In the genomic region with DNA sequence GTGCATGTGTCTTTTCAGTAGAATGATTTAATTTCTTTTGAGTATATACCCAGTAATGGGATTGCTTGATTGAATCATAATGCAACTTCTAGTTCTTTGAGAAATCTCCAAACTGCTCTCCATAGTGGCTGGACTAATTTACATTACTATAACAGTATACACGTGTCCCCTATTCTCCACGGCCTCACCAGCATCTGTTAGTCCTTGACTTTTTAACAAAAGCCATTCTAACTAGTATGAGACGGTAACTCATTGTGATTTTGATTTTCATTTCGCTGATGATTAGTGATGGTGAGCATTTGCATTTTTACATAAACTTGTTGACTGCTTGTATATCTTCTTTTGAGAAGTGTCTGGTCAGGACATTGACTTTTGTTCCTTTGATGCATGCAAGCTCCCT, we compare ENCODE assay signal across 19 cellular contexts. TPM values are rescaled to one million over a fixed set of nuclear protein-coding genes. Genes with fewer than 3 reads are reported as not detected.
DNase-seq lines count a peak whose midpoint lies in the region; ATAC-seq, FAIRE-seq and TF ChIP-seq lines count a peak whose summit lies in the region.
"Had no signal": no experiment of that assay in that cellular context is flagged by ENCODE, and none has a peak within 500 bp of the region (broad histone marks: within the 10 kb centered on the region; RNA-seq: fewer than 3 reads in every experiment).

No MANE protein-coding gene starts in this region.

- H4K8ac ChIP-seq in H9 (replicated peaks; ENCODE audit: insufficient read length, low read depth, low read length): no peak overlapping the region

- H3K79me1 ChIP-seq in H9 (ENCODE audit: insufficient read depth, low read depth, low read length, poor library complexity, severe bottlenecking): no peaks in the 10 kb centered on the region

- DNase-seq in activated CD4-positive, alpha-beta T cell treated with anti-CD3 and anti-CD28 coated beads, Interleukin-2, amount 10 ng/mL, durations not matched to agents 7 days and 5 days: no peak
- no peak for DNase-seq in activated CD4-positive, alpha-beta T cell treated with anti-CD3 and anti-CD28 coated beads for 4 hours
- no peak for DNase-seq in GM12892 (ENCODE audit: insufficient read length)
- DNase-seq in GM12878 (ENCODE audit: low read depth, low spot score): no peak
- DNase-seq in H9: no peak
- DNase-seq: AML-193; Caco-2; Calu3; CD4-positive, alpha-beta T cell; CD8-positive, alpha-beta T cell; DMS79 treated with DMSO at 0.1 percent for 48 hours; GF-D8 had no signal

- H3K27ac ChIP-seq in GM12878 (ENCODE audit: control insufficient read depth, insufficient read depth) (no peak overlapping the region), H9 (ENCODE audit: insufficient read length, low read depth, low read length) (no peak overlapping the region)
- H3K27ac ChIP-seq: 22Rv1; A549; BLaER1 treated with 17β-estradiol and CSF1 and Interleukin-3, amounts not matched to agents 10 nM and 100 nM; C4-2B had no signal

- H3K9ac ChIP-seq in GM12878 (ENCODE audit: control insufficient read depth, insufficient read depth, low read length) (no peak overlapping the region), H9 (ENCODE audit: extremely low read depth, insufficient read length, low read length) (no peak overlapping the region)
- H3K9ac ChIP-seq: BLaER1 treated with 17β-estradiol and CSF1 and Interleukin-3, amounts not matched to agents 10 nM and 100 nM had no signal

- H3K4me1 Mint-ChIP-seq in activated CD4-positive, alpha-beta T cell treated with anti-CD3 and anti-CD28 coated beads, Interleukin-2, amount 10 ng/mL, durations not matched to agents 7 days and 5 days: peaks cover 16% of the 10 kb centered on the region
- H3K4me1 Mint-ChIP-seq in H9: peaks cover 0 to 4% of the 10 kb centered on the region in 2 experiments; a peak in 3 of 4 replicates

- no peaks in the 10 kb centered on the region for H3K79me2 ChIP-seq in GM12878 (ENCODE audit: control insufficient read depth, insufficient read depth, low read length)
- H3K79me2 ChIP-seq in H9 (ENCODE audit: insufficient read depth, low read length): no peaks in the 10 kb centered on the region

- H3K4ac ChIP-seq in H9 (ENCODE audit: low read depth, low read length): no peak overlapping the region

- H3K23me2 ChIP-seq in H9 (ENCODE audit: insufficient read length, low read depth, low read length, poor library complexity, severe bottlenecking): no peaks in the 10 kb centered on the region

- H2BK15ac ChIP-seq in H9 (ENCODE audit: low read depth, low read length): no peak overlapping the region

- no peak overlapping the region for H3K18ac ChIP-seq in H9 (ENCODE audit: insufficient read length, low read depth, low read length)

- H3T11ph ChIP-seq in H9 (ENCODE audit: low read length): no peak overlapping the region

- no peak overlapping the region for H2AFZ ChIP-seq in GM12878 (ENCODE audit: control insufficient read depth, low read depth, low read length)
- H2AFZ ChIP-seq in H9 (ENCODE audit: low read length): no peak overlapping the region

- H3K4me1 ChIP-seq in GM12878 (ENCODE audit: control insufficient read depth, insufficient read depth, low read length) (0 out of 2 replicates have a peak, but pooled peaks cover 4% of the 10 kb centered on the region), H9 (ENCODE audit: insufficient read depth, low read length) (no peaks in the 10 kb centered on the region)
- H3K4me1 ChIP-seq: Caco-2 had no signal

- H4K91ac ChIP-seq in H9 (ENCODE audit: insufficient read length, low read depth, low read length): no peak overlapping the region

- H2BK12ac ChIP-seq in H9 (ENCODE audit: insufficient read length, low read depth, low read length): no peak overlapping the region

- H3K23ac ChIP-seq in H9 (ENCODE audit: insufficient read length, low read depth, low read length): no peak overlapping the region

- WGBS in GM12878 (ENCODE audit: insufficient coverage, insufficient replicate concordance, low lambda C conversion rate, missing lambda C conversion rate): 34% methylated on average over 4 of the region's 4 CpGs
- WGBS in H9 (ENCODE audit: extremely low coverage, insufficient read length, low lambda C conversion rate): no CpG with 5 or more reads among the region's 4 CpGs

- peak overlapping the region; percentile 2 for H3K27ac Mint-ChIP-seq in activated CD4-positive, alpha-beta T cell treated with anti-CD3 and anti-CD28 coated beads, Interleukin-2, amount 10 ng/mL, durations not matched to agents 7 days and 5 days
- H3K27ac Mint-ChIP-seq in H9: no peak overlapping the region
- H3K27ac Mint-ChIP-seq: B cell; CD4-positive, alpha-beta T cell; CD8-positive, alpha-beta T cell had no signal

- no peak for TF ChIP-seq POLR2A in GM12892 (IDR thresholded peaks at IDR 0.05; ENCODE audit: low read depth, low read length)
- TF ChIP-seq POLR2A in GM12878 (IDR thresholded peaks at IDR 0.05; ENCODE audit: low read depth, low read length): no peak

- H3K4me3 ChIP-seq in GM12878: no peak overlapping the region
- H3K4me3 ChIP-seq: A549; BLaER1 treated with 17β-estradiol and CSF1 and Interleukin-3, amounts not matched to agents 10 nM and 100 nM had no signal

- no peak for ATAC-seq in GM12878
- ATAC-seq: A549; CD8-positive, alpha-beta T cell had no signal

- RAD21 ChIA-PET in GM12878 (lab: Charles Lee; ENCODE audit: unreplicated experiment): no interaction called here

- H4K20me1 ChIP-seq in GM12878 (ENCODE audit: control insufficient read depth, insufficient read depth) (no peaks in the 10 kb centered on the region), H9 (ENCODE audit: control insufficient read depth, insufficient read depth, insufficient read length) (no peaks in the 10 kb centered on the region)
- H4K20me1 ChIP-seq: BLaER1 treated with 17β-estradiol and CSF1 and Interleukin-3, amounts not matched to agents 10 nM and 100 nM had no signal

- SMC1A ChIA-PET in GM12878 (lab: Charles Lee; ENCODE audit: uncharacterized antibody, unreplicated experiment): no interaction called here

- TF ChIP-seq RAD21 in GM12878 (IDR thresholded peaks at IDR 0.05; ENCODE audit: insufficient read depth, low read depth, low read length): no peak

- H3K56ac ChIP-seq in H9 (ENCODE audit: insufficient read length, low read depth, low read length): no peak overlapping the region

- BruUV-seq in GM12878 (replicated peaks; lab: Mats Ljungman, UMichigan): no TSS peak

- no peak for TF ChIP-seq EP300 in GM12878 (IDR thresholded peaks at IDR 0.05; ENCODE audit: borderline replicate concordance in 1 of 2, control insufficient read depth in 1 of 2, low read depth in 2 of 2, low read length in 2 of 2)

- H3K9me3 ChIP-seq in GM12878 (replicated peaks; ENCODE audit: control insufficient read depth, insufficient read depth, low read length): no peaks in the 10 kb centered on the region; the same call in 2 of the 3 replicates
- no peaks in the 10 kb centered on the region for H3K9me3 ChIP-seq in H9 (ENCODE audit: control insufficient read depth, low read depth, low read length)
- H3K9me3 ChIP-seq: A549, Caco-2 had no signal

- no peaks in the 10 kb centered on the region for H3K36me3 ChIP-seq in GM12878 (ENCODE audit: control insufficient read depth in 2 of 2, insufficient read depth in 2 of 2, low read length in 1 of 2)
- H3K36me3 ChIP-seq: BLaER1 treated with 17β-estradiol and CSF1 and Interleukin-3, amounts not matched to agents 10 nM and 100 nM had no signal

- no peak overlapping the region for H2BK5ac ChIP-seq in H9 (ENCODE audit: insufficient read length, low read length)

- H3K27me3 Mint-ChIP-seq in activated CD4-positive, alpha-beta T cell treated with anti-CD3 and anti-CD28 coated beads, Interleukin-2, amount 10 ng/mL, durations not matched to agents 7 days and 5 days: peaks cover 12% of the 10 kb centered on the region
- H3K27me3 Mint-ChIP-seq in H9 (ENCODE audit: low read depth): peaks cover 8% of the 10 kb centered on the region
- H3K27me3 Mint-ChIP-seq: CD4-positive, alpha-beta T cell had no signal

- H2BK20ac ChIP-seq in H9 (ENCODE audit: low read depth, low read length, poor library complexity, severe bottlenecking): no peak overlapping the region

- peaks cover 6% of the 10 kb centered on the region for H3K9me3 Mint-ChIP-seq in activated CD4-positive, alpha-beta T cell treated with anti-CD3 and anti-CD28 coated beads, Interleukin-2, amount 10 ng/mL, durations not matched to agents 7 days and 5 days
- H3K9me3 Mint-ChIP-seq in H9: peaks cover 10 to 16% of the 10 kb centered on the region in 2 experiments
- H3K9me3 Mint-ChIP-seq: CD8-positive, alpha-beta T cell had no signal

- H2AK5ac ChIP-seq in H9 (ENCODE audit: insufficient read length, low read length): no peak overlapping the region

- CTCF ChIA-PET in activated CD4-positive, alpha-beta T cell treated with anti-CD3 and anti-CD28 coated beads, Interleukin-2, amount 10 ng/mL, durations not matched to agents 7 days and 5 days (lab: Charles Lee): interaction anchor here (0.6 kb wide), 1 partner anchor 15 kb away, joined by 3 read pairs; no protein-coding TSS in a partner anchor
- CTCF ChIA-PET in GM12878 (lab: Yijun Ruan, JAX): interaction anchor here (0.6 kb wide), 1 partner anchor 27 kb away, joined by 4 read pairs; no protein-coding TSS in a partner anchor

- no peaks in the 10 kb centered on the region for H3K27me3 ChIP-seq in GM12878 (replicated peaks in 1 of 2; ENCODE audit: control insufficient read depth in 2 of 2, insufficient read depth in 2 of 2, low read length in 1 of 2)
- H3K27me3 ChIP-seq in H9 (ENCODE audit: insufficient read depth, low read length): no peaks in the 10 kb centered on the region
- H3K27me3 ChIP-seq: BLaER1 treated with 17β-estradiol and CSF1 and Interleukin-3, amounts not matched to agents 10 nM and 100 nM had no signal

- intact Hi-C loops in GM12878 (cut with micrococcal nuclease; ENCODE audit: unreplicated experiment): no loop called here

- TF ChIP-seq CTCF in GM12878 (IDR thresholded peaks at IDR 0.05 in 2 of 3, conservative IDR thresholded peaks at IDR 0.05 in 1 of 3; ENCODE audit: control insufficient read depth in 2 of 3, extremely low read depth in 1 of 3, insufficient read depth in 1 of 3, low read depth in 3 of 3, low read length in 3 of 3): no peak
- TF ChIP-seq CTCF in H9 (conservative IDR thresholded peaks at IDR 0.05): no peak

- POLR2A ChIA-PET in activated CD4-positive, alpha-beta T cell treated with anti-CD3 and anti-CD28 coated beads, Interleukin-2, amount 10 ng/mL, durations not matched to agents 7 days and 5 days (lab: Charles Lee): no interaction called here
- POLR2A ChIA-PET in GM12878 (lab: Charles Lee): no interaction called here

- no peak overlapping the region for H3K14ac ChIP-seq in H9 (ENCODE audit: insufficient read depth, low read length)

- H3K4me2 ChIP-seq in GM12878 (ENCODE audit: control insufficient read depth, insufficient read depth) (peak overlapping the region; percentile 13; the same call in 1 of the 2 replicates), H9 (ENCODE audit: insufficient read depth, insufficient read length, low read length) (no peak overlapping the region)
- H3K4me2 ChIP-seq: A549; BLaER1 treated with 17β-estradiol and CSF1 and Interleukin-3, amounts not matched to agents 10 nM and 100 nM had no signal

- H4K5ac ChIP-seq in H9 (ENCODE audit: insufficient read length, low read depth, low read length): no peak overlapping the region

- no peak overlapping the region for H2BK120ac ChIP-seq in H9 (ENCODE audit: low read depth, low read length, poor library complexity, severe bottlenecking)

- in situ Hi-C loops in GM12878 (cut with MboI): no loop called here

- H3K36me3 Mint-ChIP-seq in activated CD4-positive, alpha-beta T cell treated with anti-CD3 and anti-CD28 coated beads, Interleukin-2, amount 10 ng/mL, durations not matched to agents 7 days and 5 days (ENCODE audit: low read depth): no peaks in the 10 kb centered on the region
- H3K36me3 Mint-ChIP-seq in H9 (ENCODE audit: insufficient read depth in 1 of 3, low read depth in 3 of 3): no peaks in the 10 kb centered on the region; a peak in 1 of 7 replicates
- H3K36me3 Mint-ChIP-seq: CD8-positive, alpha-beta T cell had no signal

- peak; percentile 48 for FAIRE-seq in GM12892 (lab: Jason Lieb, UNC)
- no peak for FAIRE-seq in GM12878 (lab: Jason Lieb, UNC)
- FAIRE-seq: A549, D721Med, G401.6 had no signal

- H3K4me3 Mint-ChIP-seq in activated CD4-positive, alpha-beta T cell treated with anti-CD3 and anti-CD28 coated beads, Interleukin-2, amount 10 ng/mL, durations not matched to agents 7 days and 5 days: no peak overlapping the region
- no peak overlapping the region for H3K4me3 Mint-ChIP-seq in H9
- H3K4me3 Mint-ChIP-seq: B cell; CD4-positive, alpha-beta T cell; CD8-positive, alpha-beta T cell had no signal

RNA-seq across cellular contexts. Expression of a gene that starts 51.8 kb away (rescaled TPM):
- total RNA-seq in activated CD4-positive, alpha-beta T cell treated with anti-CD3 and anti-CD28 coated beads, Interleukin-2, amount 10 ng/mL, durations not matched to agents 7 days and 5 days: 10 to 100 TPM; 76.0 to 82.9 TPM
- polyA plus RNA-seq in GM12892 (2012; ENCODE audit: missing spikeins): 17.0 TPM
- 95.7 and 102 TPM in 2 replicates for total RNA-seq in GM12878 (2013; cell fraction: nucleolus; rRNA removed)
- total RNA-seq in GM12878 (2014; rRNA removed) (26.7 and 27.6 TPM in 2 replicates), GM12878 (2014; rRNA removed; fragmentation: Illumina TruSeq; extraction: Trizol) (26.9 and 27.1 TPM in 2 replicates), GM12878 (2021) (37.5 and 40.6 TPM in 2 replicates), H9 (2021) (12.2 and 17.4 TPM in 2 replicates)
- polyA plus RNA-seq in GM12878 (2011; ENCODE audit: low read depth): 9.4 TPM
- polyA plus RNA-seq in GM12878 (2011; rRNA removed) (27.8 and 41.8 TPM in 2 replicates), GM12878 (2014; fragmentation: Illumina TruSeq; extraction: Trizol) (17.3 and 29.7 TPM in 2 replicates), GM12878 (2014; fragmentation: Nextera tagmentation; extraction: Ambion mirVana) (1 to 10 TPM; 5.8 to 6.4 TPM), GM12878 (2014; rRNA removed) (20.5 and 21.1 TPM in 2 replicates), GM12878 (2016; fragmentation: Nextera tagmentation; extraction: Ambion mirVana) (10 to 100 TPM in 1 of 2 experiments, 1 to 10 TPM in 1; 7.1 to 17.1 TPM)
- 12.6 and 13.6 TPM in 2 replicates for polyA plus RNA-seq in GM12878 (2011; cell fraction: cytosol; rRNA removed)
- 13.7 and 17.9 TPM in 2 replicates for polyA plus RNA-seq in GM12878 (2011; cell fraction: nucleus; rRNA removed)
- 15.8 and 24.7 TPM in 2 replicates for polyA plus RNA-seq in GM12878 (2012)
- polyA minus RNA-seq in GM12878 (2011; rRNA and poly(A)+ RNA removed): 24.5 and 34.1 TPM in 2 replicates
- 24.5 and 25.1 TPM in 2 replicates for polyA minus RNA-seq in GM12878 (2011; cell fraction: cytosol; rRNA and poly(A)+ RNA removed)
- 26.0 and 40.3 TPM in 2 replicates for polyA minus RNA-seq in GM12878 (2011; cell fraction: nucleus; rRNA and poly(A)+ RNA removed)
